In genomic region chr11:61149624-61150615, GRCh38 we compare ENCODE assay signal across 10 cellular contexts. TPM values are rescaled to one million over a fixed set of nuclear protein-coding genes. Genes with fewer than 3 reads are reported as not detected.
DNase-seq lines count a peak whose midpoint lies in the region; ATAC-seq and TF ChIP-seq lines count a peak whose summit lies in the region.
"Had no signal": no experiment of that assay in that cellular context is flagged by ENCODE, and none has a peak within 500 bp of the region (broad histone marks: within the 10 kb centered on the region; RNA-seq: fewer than 3 reads in every experiment).

No MANE protein-coding gene starts in this region.

- 0 out of 2 replicates have a peak overlapping the region, but pooled peaks have one; percentile 17 for H3K4me3 ChIP-seq in LNCaP clone FGC (ENCODE audit: low read depth, low read length)
- H3K4me3 ChIP-seq in ascending aorta = no peak overlapping the region
- no peak overlapping the region for H3K4me3 ChIP-seq in spleen
- no peak overlapping the region for H3K4me3 ChIP-seq in ovary
- no peak overlapping the region for H3K4me3 ChIP-seq in OCI-LY7 (ENCODE audit: low read depth, low read length, poor library complexity, severe bottlenecking)
- H3K4me3 ChIP-seq: heart left ventricle, skin epidermis had no signal

- intact Hi-C loops in ascending aorta (cut with DNase I) = loop anchor here (10.0 kb wide), 1 partner anchor 1595 kb away; no protein-coding TSS in a partner anchor
- intact Hi-C loops in spleen (cut with DNase I; ENCODE audit: low total_unique reads) = no loop called here
- intact Hi-C loops in ovary (cut with DNase I) = no loop called here
- intact Hi-C loops in OCI-LY7 (cut with micrococcal nuclease; ENCODE audit: unreplicated experiment) = no loop called here

- POLR2A ChIA-PET in OCI-LY7 (lab: Charles Lee) = no interaction called here

- no peak overlapping the region for H2AFZ ChIP-seq in OCI-LY7 (ENCODE audit: low read length)

- H3K79me2 ChIP-seq in OCI-LY7 (ENCODE audit: insufficient read depth, low read depth, low read length) = no peaks in the 10 kb centered on the region

- H3K27ac ChIP-seq in ascending aorta = peak overlapping the region; percentile 84 to 88
- H3K27ac ChIP-seq in spleen = peak overlapping the region in 7 of 8 donors; percentile 3 to 49 (median 9)
- no peak overlapping the region for H3K27ac ChIP-seq in ovary
- no peak overlapping the region for H3K27ac ChIP-seq in OCI-LY7 (ENCODE audit: low read depth, low read length, poor library complexity, severe bottlenecking)

- H3K27me3 ChIP-seq in ascending aorta (no peaks in the 10 kb centered on the region), spleen (replicated peaks in 1 of 7) (no peaks in the 10 kb centered on the region), ovary (no peaks in the 10 kb centered on the region)
- H3K27me3 ChIP-seq: heart left ventricle had no signal

- H3K9me3 ChIP-seq in ascending aorta = peaks cover 0 to 8% of the 10 kb centered on the region in 2 donors
- H3K9me3 ChIP-seq in spleen = peaks cover 0 to 11% (median 8%) of the 10 kb centered on the region in 8 donors
- H3K9me3 ChIP-seq in ovary = no peaks in the 10 kb centered on the region
- peaks cover 12% of the 10 kb centered on the region for H3K9me3 ChIP-seq in OCI-LY7 (ENCODE audit: low read length)

- H3K4me1 ChIP-seq in ascending aorta (peaks cover 15 to 44% of the 10 kb centered on the region in 2 donors), spleen (peaks cover 13 to 93% (median 58%) of the 10 kb centered on the region in 6 donors), ovary (ENCODE audit: insufficient read depth) (peaks cover 11% of the 10 kb centered on the region), OCI-LY7 (ENCODE audit: insufficient read depth, low read length, poor library complexity, severe bottlenecking) (no peaks in the 10 kb centered on the region)

- no peaks in the 10 kb centered on the region for H3K9me2 ChIP-seq in OCI-LY7 (ENCODE audit: insufficient read depth, low read length)

- no peak for TF ChIP-seq EP300 in ovary (IDR thresholded peaks at IDR 0.05)

- BruUV-seq in OCI-LY7 (replicated peaks; lab: Mats Ljungman, UMichigan) = no TSS peak

- H3K36me3 ChIP-seq in ascending aorta (peaks cover 3 to 6% of the 10 kb centered on the region in 2 donors), spleen (peaks cover 0 to 12% (median 0%) of the 10 kb centered on the region in 6 donors), ovary (no peaks in the 10 kb centered on the region), OCI-LY7 (ENCODE audit: insufficient read depth, low read length) (peaks cover 6% of the 10 kb centered on the region; the same call in 1 of the 2 replicates)

- H3K4me2 ChIP-seq in OCI-LY7 (ENCODE audit: low read length) = no peak overlapping the region

- 39 to 53% (median 43%) methylated on average over 13 of the region's 13 CpGs for WGBS in spleen, 5 donors
- 45 to 50% (median 48%) methylated on average over 13 of the region's 13 CpGs for WGBS in ovary, 3 donors

- CTCF ChIA-PET in OCI-LY7 (lab: Charles Lee; ENCODE audit: unreplicated experiment) = no interaction called here

- TF ChIP-seq CTCF in LNCaP clone FGC (IDR thresholded peaks at IDR 0.05; ENCODE audit: control insufficient read depth, extremely low read depth, insufficient read depth) = no peak
- TF ChIP-seq CTCF in ascending aorta (IDR thresholded peaks at IDR 0.05) = no peak
- TF ChIP-seq CTCF in spleen (IDR thresholded peaks at IDR 0.05 in 8 of 11, conservative IDR thresholded peaks at IDR 0.05 in 3 of 11) = no peak
- no peak for TF ChIP-seq CTCF in ovary (IDR thresholded peaks at IDR 0.05)
- no peak for TF ChIP-seq CTCF in OCI-LY7 (conservative IDR thresholded peaks at IDR 0.05; ENCODE audit: low read length)

- TF ChIP-seq POLR2A in spleen (IDR thresholded peaks at IDR 0.05) (no peak), ovary (IDR thresholded peaks at IDR 0.05) (no peak)

- H4K20me1 ChIP-seq in OCI-LY7 (ENCODE audit: insufficient read depth, low read length) = no peaks in the 10 kb centered on the region

- DNase-seq in LNCaP clone FGC (ENCODE audit: low read depth) (no peak), ascending aorta (ENCODE audit: low spot score in 2 of 2) (no peak), kidney tubule cell (ENCODE audit: low spot score) (peak; percentile 58), spleen (peak; percentile 73), ovary (no peak), OCI-LY7 (ENCODE audit: low spot score) (no peak)
- no peak for DNase-seq in activated CD8-positive, alpha-beta memory T cell treated with anti-CD3 and anti-CD28 coated beads, Interleukin-2, amount 50 U/mL, for 4 hours
- DNase-seq: heart left ventricle had no signal

- ATAC-seq in GM19351 (IDR thresholded peaks at IDR 0.05; ENCODE audit: unreplicated experiment) = no peak

RNA-seq across cellular contexts. Expression of gene VPS37C, which starts 11.3 kb away (rescaled TPM):
- total RNA-seq in ascending aorta (25.8 TPM), spleen (10 to 100 TPM; 15.7 to 32.3 (median 23.5) TPM), ovary (10 to 100 TPM; 11.3 to 25.8 (median 20.7) TPM), OCI-LY7 (2022) (12.8 and 13.3 TPM in 2 replicates)
- polyA plus RNA-seq in spleen (10 to 100 TPM in 1 of 3 donors, 1 to 10 TPM in 2; 6.1 to 15.9 (median 8.9) TPM), ovary (10 to 100 TPM in 1 of 2 donors, 1 to 10 TPM in 1; 7.8 to 14.0 TPM)
- 10.2 and 10.3 TPM in 2 replicates for total RNA-seq in OCI-LY7 (2014; rRNA removed; shearing (Covaris generic))

RNA-seq across cellular contexts. Expression of gene CD5, which starts 47.6 kb away (rescaled TPM):
- total RNA-seq in ascending aorta = 1.3 TPM
- total RNA-seq in spleen = 10 to 100 TPM in 6 of 7 donors, 1 to 10 TPM in 1; 9.2 to 27.4 (median 18.3) TPM
- 1 to 10 TPM; 2.7 to 6.3 (median 4.9) TPM for polyA plus RNA-seq in spleen
- 1 to 10 TPM in 1 of 7 donors, under 1 TPM in 5, not detected in 1; 0.12 to 1.3 (median 0.29) TPM for total RNA-seq in ovary
- polyA plus RNA-seq in ovary = under 1 TPM; 0.12 to 0.83 TPM
- total RNA-seq in OCI-LY7 (2014; rRNA removed; shearing (Covaris generic)) = not detected in 2 replicates
- total RNA-seq in OCI-LY7 (2022) = not detected in 2 replicates

RNA-seq across cellular contexts. Expression of gene PGA3, which starts 53.4 kb away (rescaled TPM):
- total RNA-seq in ascending aorta (26.8 TPM), spleen (1 to 10 TPM in 2 of 7 donors, under 1 TPM in 2, not detected in 3; 0.37 to 2.6 (median 1.2) TPM), ovary (1 to 10 TPM in 3 of 7 donors, under 1 TPM in 2, not detected in 2; 0.38 to 4.3 (median 1.0) TPM), OCI-LY7 (2022) (not detected in 2 replicates)
- polyA plus RNA-seq in spleen (under 1 TPM; 0.33 to 0.61 (median 0.54) TPM), ovary (1 to 10 TPM in 1 of 2 donors, under 1 TPM in 1; 0.43 to 1.5 TPM)
- not detected in 2 replicates for total RNA-seq in OCI-LY7 (2014; rRNA removed; shearing (Covaris generic))

Comparison
In these comparisons a context has a peak if more than half of its experiments do, and no peak if none do; other contexts are left out.
1. DNase-seq: peak in kidney tubule cell (single experiment) and spleen (single experiment); none in LNCaP clone FGC (single experiment), ascending aorta (0 of 2), activated CD8-positive, alpha-beta memory T cell treated with anti-CD3 and anti-CD28 coated beads, Interleukin-2, amount 50 U/mL, for 4 hours (single experiment), ovary (0 of 5) and OCI-LY7 (single experiment).
2. H3K27ac ChIP-seq: peak in ascending aorta (2 of 2) and spleen (7 of 8); none in ovary (0 of 2) and OCI-LY7 (single experiment).